37 cellular contexts compared by ENCODE assay signal in the genomic region with DNA sequence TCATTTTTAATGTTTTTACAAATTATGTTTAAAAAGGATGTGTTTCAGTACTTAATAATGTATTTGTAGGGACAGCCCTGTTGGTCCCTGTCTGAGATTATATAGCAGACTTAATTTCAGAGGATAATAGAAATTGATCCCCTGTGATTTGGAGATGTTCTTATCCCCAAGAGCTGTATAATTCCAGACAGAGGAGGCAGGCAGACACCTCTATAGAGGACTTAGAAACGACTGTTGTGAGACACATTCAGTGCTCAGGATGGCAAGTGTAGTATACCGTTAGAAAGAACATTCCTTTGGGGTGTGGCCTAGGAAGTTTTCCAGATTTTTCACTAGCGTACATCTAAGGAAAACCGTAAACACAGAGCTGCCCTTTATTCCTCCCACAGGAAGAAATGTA.
"Had no signal": no experiment of that assay in that cellular context is flagged by ENCODE, and none has a peak within 500 bp of the region (broad histone marks: within the 10 kb centered on the region; RNA-seq: fewer than 3 reads in every experiment).

No MANE protein-coding gene starts in this region.

- DNase-seq: activated CD4-positive, alpha-beta memory T cell treated with anti-CD3 and anti-CD28 coated beads for 36 hours; activated CD4-positive, alpha-beta T cell treated with anti-CD3 and anti-CD28 coated beads for 36 hours; activated CD4-positive, alpha-beta T cell treated with anti-CD3 and anti-CD28 coated beads, Interleukin-2, amount 10 ng/mL, durations not matched to agents 24 days and 14 days; activated CD4-positive, CD25-positive, alpha-beta regulatory T cell; activated CD4-positive, CD25-positive, alpha-beta regulatory T cell treated with anti-CD3 and anti-CD28 coated beads, Interleukin-2, amount 50 U/mL, for 72 hours; activated CD8-positive, alpha-beta memory T cell treated with anti-CD3 and anti-CD28 coated beads, Interleukin-2, amount 10 ng/mL, durations not matched to agents 7 days and 5 days; activated CD8-positive, alpha-beta memory T cell treated with anti-CD3 and anti-CD28 coated beads, Interleukin-2, amount 50 U/mL, for 4 hours; activated CD8-positive, alpha-beta T cell treated with anti-CD3 and anti-CD28 coated beads, Interleukin-2, amount 10 ng/mL, durations not matched to agents 7 days and 5 days; activated effector memory CD4-positive, alpha-beta T cell treated with anti-CD3 and anti-CD28 coated beads, Interleukin-2, amount 50 U/mL, for 16 hours; activated naive CD4-positive, alpha-beta T cell treated with anti-CD3 and anti-CD28 coated beads for 36 hours; activated naive CD8-positive, alpha-beta T cell treated with anti-CD3 and anti-CD28 coated beads for 36 hours; activated naive CD8-positive, alpha-beta T cell treated with anti-CD3 and anti-CD28 coated beads, Interleukin-2, amount 50 U/mL, for 24 hours; activated T-cell treated with anti-CD3 and anti-CD28 coated beads, Interleukin-2, amount 50 U/mL, for 1 hour; activated T-cell treated with anti-CD3 and anti-CD28 coated beads, Interleukin-2, amount 50 U/mL, for 48 hours; adrenal gland; amygdala; central memory CD4-positive, alpha-beta T cell; cerebellar nuclear complex; colonic mucosa; effector CD4-positive, alpha-beta T cell; effector memory CD8-positive, alpha-beta T cell; erythroblast; foreskin keratinocyte; gastrocnemius medialis; heart right ventricle; T1000 had no signal

- H3K27ac Mint-ChIP-seq: activated CD4-positive, alpha-beta memory T cell treated with anti-CD3 and anti-CD28 coated beads for 36 hours; activated CD4-positive, alpha-beta T cell treated with anti-CD3 and anti-CD28 coated beads for 36 hours; activated CD4-positive, alpha-beta T cell treated with anti-CD3 and anti-CD28 coated beads, Interleukin-2, amount 10 ng/mL, durations not matched to agents 24 days and 14 days; activated CD8-positive, alpha-beta memory T cell treated with anti-CD3 and anti-CD28 coated beads, Interleukin-2, amount 10 ng/mL, durations not matched to agents 7 days and 5 days; activated naive CD4-positive, alpha-beta T cell treated with anti-CD3 and anti-CD28 coated beads for 36 hours; activated naive CD8-positive, alpha-beta T cell treated with anti-CD3 and anti-CD28 coated beads for 36 hours; activated naive CD8-positive, alpha-beta T cell treated with anti-CD3 and anti-CD28 coated beads, Interleukin-2, amount 50 U/mL, for 24 hours; activated T-helper 1 cell treated with anti-CD3 and anti-CD28 coated beads, Interleukin-12 subunit alpha, Interleukin-12 subunit beta, Interleukin-2, Interleukin-4 antibody, amounts not matched to agents 30 ng/mL and 10 ng/mL and 1 ng/mL, durations not matched to agents 14 hours and 24 hours and 36 hours; activated T-helper 2 cell treated with anti-CD3 and anti-CD28 coated beads, Interferon-gamma antibody, Interleukin-2, Interleukin-4, amounts not matched to agents 10 μg/mL and 5 μg/mL and 100 μg/mL, durations not matched to agents 14 hours and 24 hours and 36 hours; T-helper 1 cell treated with Interleukin-12 subunit alpha and Interleukin-12 subunit beta and Interleukin-4 antibody, amounts not matched to agents 30 μg/mL and 1 μg/mL, for 36 hours; T-helper 2 cell treated with Interferon-gamma antibody and Interleukin-4, amounts not matched to agents 5 μg/mL and 100 μg/mL, for 36 hours had no signal

- H3K36me3 ChIP-seq: colonic mucosa had no signal

- H3K27me3 ChIP-seq: adrenal gland, ascending aorta, breast epithelium, cardiac muscle cell, colonic mucosa, esophagus muscularis mucosa, foreskin keratinocyte, gastrocnemius medialis, heart right ventricle, hepatocyte had no signal

- H3K27me3 Mint-ChIP-seq: activated CD4-positive, alpha-beta memory T cell treated with anti-CD3 and anti-CD28 coated beads for 36 hours; activated CD4-positive, alpha-beta T cell treated with anti-CD3 and anti-CD28 coated beads for 36 hours; activated CD4-positive, alpha-beta T cell treated with anti-CD3 and anti-CD28 coated beads, Interleukin-2, amount 10 ng/mL, durations not matched to agents 24 days and 14 days; activated CD8-positive, alpha-beta memory T cell treated with anti-CD3 and anti-CD28 coated beads, Interleukin-2, amount 10 ng/mL, durations not matched to agents 7 days and 5 days; activated naive CD4-positive, alpha-beta T cell treated with anti-CD3 and anti-CD28 coated beads, Interleukin-2, amount 50 U/mL, for 24 hours; activated naive CD8-positive, alpha-beta T cell treated with anti-CD3 and anti-CD28 coated beads for 36 hours; activated naive CD8-positive, alpha-beta T cell treated with anti-CD3 and anti-CD28 coated beads, Interleukin-2, amount 50 U/mL, for 24 hours; brain; effector memory CD8-positive, alpha-beta T cell had no signal

- H3K4me1 ChIP-seq: adrenal gland, breast epithelium, colonic mucosa, esophagus muscularis mucosa, gastrocnemius medialis had no signal

- H3K4me1 Mint-ChIP-seq: brain had no signal

- H3K4me3 Mint-ChIP-seq: activated CD4-positive, alpha-beta memory T cell treated with anti-CD3 and anti-CD28 coated beads for 36 hours; activated CD4-positive, alpha-beta T cell treated with anti-CD3 and anti-CD28 coated beads for 36 hours; activated CD4-positive, alpha-beta T cell treated with anti-CD3 and anti-CD28 coated beads, Interleukin-2, amount 10 ng/mL, durations not matched to agents 24 days and 14 days; activated CD8-positive, alpha-beta memory T cell treated with anti-CD3 and anti-CD28 coated beads, Interleukin-2, amount 10 ng/mL, durations not matched to agents 7 days and 5 days; activated CD8-positive, alpha-beta T cell treated with anti-CD3 and anti-CD28 coated beads, Interleukin-2, amount 10 ng/mL, durations not matched to agents 7 days and 5 days; activated naive CD4-positive, alpha-beta T cell treated with anti-CD3 and anti-CD28 coated beads for 36 hours; activated naive CD4-positive, alpha-beta T cell treated with anti-CD3 and anti-CD28 coated beads, Interleukin-2, amount 50 U/mL, for 24 hours; activated naive CD8-positive, alpha-beta T cell treated with anti-CD3 and anti-CD28 coated beads for 36 hours; activated naive CD8-positive, alpha-beta T cell treated with anti-CD3 and anti-CD28 coated beads, Interleukin-2, amount 50 U/mL, for 24 hours; activated T-helper 1 cell treated with anti-CD3 and anti-CD28 coated beads, Interleukin-12 subunit alpha, Interleukin-12 subunit beta, Interleukin-2, Interleukin-4 antibody, amounts not matched to agents 30 ng/mL and 10 ng/mL and 1 ng/mL, durations not matched to agents 14 hours and 24 hours and 36 hours; brain; effector memory CD8-positive, alpha-beta T cell; T-helper 1 cell treated with Interleukin-12 subunit alpha and Interleukin-12 subunit beta and Interleukin-4 antibody, amounts not matched to agents 30 μg/mL and 1 μg/mL, for 36 hours; T-helper 2 cell treated with Interferon-gamma antibody and Interleukin-4, amounts not matched to agents 5 μg/mL and 100 μg/mL, for 36 hours had no signal

- H3K27ac ChIP-seq: adrenal gland, ascending aorta, breast epithelium, cardiac muscle cell, colonic mucosa, esophagus muscularis mucosa, foreskin keratinocyte, gastrocnemius medialis, hepatocyte had no signal

- H3K4me3 ChIP-seq: adrenal gland, ascending aorta, breast epithelium, cardiac muscle cell, colonic mucosa, esophagus muscularis mucosa, gastrocnemius medialis, heart right ventricle, hepatocyte had no signal

- ATAC-seq: activated CD4-positive, alpha-beta T cell treated with anti-CD3 and anti-CD28 coated beads for 36 hours; activated CD8-positive, alpha-beta memory T cell treated with anti-CD3 and anti-CD28 coated beads, Interleukin-2, amount 10 ng/mL, durations not matched to agents 7 days and 5 days; activated CD8-positive, alpha-beta T cell treated with anti-CD3 and anti-CD28 coated beads, Interleukin-2, amount 10 ng/mL, durations not matched to agents 7 days and 5 days; activated naive CD8-positive, alpha-beta T cell treated with anti-CD3 and anti-CD28 coated beads, Interleukin-2, amount 50 U/mL, for 24 hours; effector memory CD8-positive, alpha-beta T cell; foreskin keratinocyte; gastrocnemius medialis; heart right ventricle had no signal

- H3K9me3 ChIP-seq: adrenal gland, ascending aorta, breast epithelium, colonic mucosa, esophagus muscularis mucosa, gastrocnemius medialis, heart right ventricle had no signal

- H3K9me3 Mint-ChIP-seq: activated CD4-positive, alpha-beta memory T cell treated with anti-CD3 and anti-CD28 coated beads for 36 hours; activated CD4-positive, alpha-beta T cell treated with anti-CD3 and anti-CD28 coated beads, Interleukin-2, amount 10 ng/mL, durations not matched to agents 24 days and 14 days; activated naive CD4-positive, alpha-beta T cell treated with anti-CD3 and anti-CD28 coated beads for 36 hours; activated naive CD4-positive, alpha-beta T cell treated with anti-CD3 and anti-CD28 coated beads, Interleukin-2, amount 50 U/mL, for 24 hours; activated naive CD8-positive, alpha-beta T cell treated with anti-CD3 and anti-CD28 coated beads for 36 hours; activated naive CD8-positive, alpha-beta T cell treated with anti-CD3 and anti-CD28 coated beads, Interleukin-2, amount 50 U/mL, for 24 hours; activated T-helper 1 cell treated with anti-CD3 and anti-CD28 coated beads, Interleukin-12 subunit alpha, Interleukin-12 subunit beta, Interleukin-2, Interleukin-4 antibody, amounts not matched to agents 30 ng/mL and 10 ng/mL and 1 ng/mL, durations not matched to agents 14 hours and 24 hours and 36 hours; activated T-helper 2 cell treated with anti-CD3 and anti-CD28 coated beads, Interferon-gamma antibody, Interleukin-2, Interleukin-4, amounts not matched to agents 10 μg/mL and 5 μg/mL and 100 μg/mL, durations not matched to agents 14 hours and 24 hours and 36 hours; brain; effector memory CD8-positive, alpha-beta T cell; T-helper 1 cell treated with Interleukin-12 subunit alpha and Interleukin-12 subunit beta and Interleukin-4 antibody, amounts not matched to agents 30 μg/mL and 1 μg/mL, for 36 hours; T-helper 2 cell treated with Interferon-gamma antibody and Interleukin-4, amounts not matched to agents 5 μg/mL and 100 μg/mL, for 36 hours had no signal
